ENCODE assay signal across 26 cellular contexts in the genomic region with DNA sequence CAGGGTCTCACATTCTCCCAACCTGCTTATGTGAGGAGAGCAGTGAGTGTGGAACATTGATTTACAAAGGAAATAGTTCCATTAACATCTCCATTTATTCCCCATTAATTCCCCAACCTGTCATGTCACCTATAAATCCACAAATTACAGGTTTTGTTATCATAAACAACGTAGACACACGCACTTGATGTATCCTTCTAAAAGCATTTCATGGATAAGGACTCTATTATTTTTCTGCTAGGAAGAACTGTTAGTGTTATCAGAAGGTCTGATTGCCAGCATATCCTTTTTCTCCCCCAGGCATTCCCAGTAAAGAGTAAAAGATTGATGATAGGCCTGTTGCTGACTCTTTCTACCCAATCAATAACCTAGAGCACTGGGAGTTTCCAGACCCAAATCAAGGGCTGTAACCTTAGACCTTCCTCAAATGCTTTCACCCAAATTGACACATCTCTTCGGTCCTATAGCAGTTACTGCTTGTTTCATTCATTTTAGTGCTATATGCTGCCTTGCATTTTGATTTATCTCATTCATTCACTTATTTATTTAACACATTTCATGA.
"Had no signal": no experiment of that assay in that cellular context is flagged by ENCODE, and none has a peak within 500 bp of the region (broad histone marks: within the 10 kb centered on the region; RNA-seq: fewer than 3 reads in every experiment).

No MANE protein-coding gene starts in this region.

- H3K36me3 Mint-ChIP-seq: memory B cell, natural killer cell, type B pancreatic cell had no signal

- H3K4me3 Mint-ChIP-seq: dendritic cell treated with granulocyte-macrophage colony-stimulating factor and Interleukin-4, amounts not matched to agents 40 ng/mL and 50 ng/mL, for 4 days; memory B cell; natural killer cell; neural crest cell; type B pancreatic cell had no signal

- H3K4me3 ChIP-seq: colonic mucosa, esophagus muscularis mucosa, gastroesophageal sphincter, heart left ventricle, hepatocyte, lung, pancreas, right lobe of liver, stomach, tibial artery had no signal

- H3K27ac ChIP-seq: colonic mucosa, esophagus muscularis mucosa, foreskin keratinocyte, gastroesophageal sphincter, heart left ventricle, hepatocyte, neutrophil, pancreas, right lobe of liver, stomach, tibial artery had no signal

- H2AFZ ChIP-seq: hepatocyte had no signal

- H3K9me3 ChIP-seq: colonic mucosa, esophagus muscularis mucosa, gastroesophageal sphincter, heart left ventricle, neutrophil, pancreas, right lobe of liver, stomach, tibial artery had no signal

- H3K4me1 ChIP-seq: colonic mucosa, esophagus muscularis mucosa, foreskin keratinocyte, gastroesophageal sphincter, heart left ventricle, pancreas, right lobe of liver, stomach, tibial artery had no signal

- ATAC-seq: foreskin keratinocyte, gastroesophageal sphincter, heart left ventricle, left lobe of liver, natural killer cell, pancreas, right lobe of liver had no signal

- H3K4me1 Mint-ChIP-seq: memory B cell, neural crest cell had no signal

- H3K27me3 Mint-ChIP-seq: dendritic cell treated with granulocyte-macrophage colony-stimulating factor and Interleukin-4, amounts not matched to agents 40 ng/mL and 50 ng/mL, for 4 days had no signal

- H3K36me3 ChIP-seq: colonic mucosa, esophagus muscularis mucosa, gastroesophageal sphincter, heart left ventricle, neutrophil, pancreas, right lobe of liver, stomach, tibial artery had no signal

- H3K4me2 ChIP-seq: hepatocyte had no signal

- H3K79me2 ChIP-seq: hepatocyte had no signal

- H3K27ac Mint-ChIP-seq: dendritic cell treated with granulocyte-macrophage colony-stimulating factor and Interleukin-4, amounts not matched to agents 40 ng/mL and 50 ng/mL, for 4 days; memory B cell; natural killer cell; type B pancreatic cell had no signal

- H3K9me3 Mint-ChIP-seq: dendritic cell treated with granulocyte-macrophage colony-stimulating factor and Interleukin-4, amounts not matched to agents 40 ng/mL and 50 ng/mL, for 4 days; natural killer cell; neural crest cell had no signal

- DNase-seq: colonic mucosa; effector CD8-positive, alpha-beta T cell; heart left ventricle; kidney; natural killer cell; pancreas; right lobe of liver; small intestine; stimulated activated CD4-positive, alpha-beta T cell treated with anti-CD3 and anti-CD28 coated beads, Interleukin-15, amount 100 ng/mL, for 24 hours; stimulated activated CD4-positive, alpha-beta T cell treated with anti-CD3 and anti-CD28 coated beads, Interleukin-2, amount 100 ng/mL, for 48 hours; stimulated activated naive CD4-positive, alpha-beta T cell; stomach; tibial artery had no signal

- FAIRE-seq: endothelial cell of umbilical vein, kidney, pancreas, small intestine, urothelium cell line had no signal

- H3K27me3 ChIP-seq: colonic mucosa, hepatocyte, neutrophil, pancreas, right lobe of liver, stomach had no signal
